Comparison of ENCODE assay signal across 10 cellular contexts in genomic region chr6:78611886-78612480, GRCh38.
DNase-seq lines count a peak whose midpoint lies in the region; ATAC-seq, FAIRE-seq and TF ChIP-seq lines count a peak whose summit lies in the region.
"Had no signal": no experiment of that assay in that cellular context is flagged by ENCODE, and none has a peak within 500 bp of the region (broad histone marks: within the 10 kb centered on the region; RNA-seq: fewer than 3 reads in every experiment).

No MANE protein-coding gene starts in this region.

- H3K36me3 Mint-ChIP-seq in progenitor cell of endocrine pancreas (ENCODE audit: insufficient read depth) (no peaks in the 10 kb centered on the region), immature natural killer cell (no peaks in the 10 kb centered on the region)

- no peak for ATAC-seq in GM19035 (IDR thresholded peaks at IDR 0.05; ENCODE audit: unreplicated experiment)

- H3K79me2 ChIP-seq in Karpas-422 (ENCODE audit: low read length): no peaks in the 10 kb centered on the region

- H3K9me2 ChIP-seq in Karpas-422 (replicated peaks; ENCODE audit: insufficient read depth, low read length): no peaks in the 10 kb centered on the region

- H4K20me1 ChIP-seq in Karpas-422 (ENCODE audit: insufficient read depth, low read depth, low read length): no peaks in the 10 kb centered on the region
- H4K20me1 ChIP-seq: BLaER1 had no signal

- H3K9me3 Mint-ChIP-seq in progenitor cell of endocrine pancreas (ENCODE audit: low read depth) (peaks cover 4% of the 10 kb centered on the region), immature natural killer cell (peaks cover 0 to 16% (median 1%) of the 10 kb centered on the region in 6 donors)

- no peaks in the 10 kb centered on the region for H3K36me3 ChIP-seq in Karpas-422 (ENCODE audit: insufficient read depth, low read length)
- no peaks in the 10 kb centered on the region for H3K36me3 ChIP-seq in bronchial epithelial cell (ENCODE audit: control insufficient read depth, insufficient read depth, low read length)
- H3K36me3 ChIP-seq: BLaER1 had no signal

- TF ChIP-seq CTCF in bronchial epithelial cell (IDR thresholded peaks at IDR 0.05; ENCODE audit: insufficient read depth, low read length, severe bottlenecking): peak; percentile 54
- TF ChIP-seq CTCF in progenitor cell of endocrine pancreas (IDR thresholded peaks at IDR 0.05; ENCODE audit: unreplicated experiment): peak; percentile 58

- no peaks in the 10 kb centered on the region for H3K9me3 ChIP-seq in Karpas-422 (ENCODE audit: low read length)
- H3K9me3 ChIP-seq: BLaER1 had no signal

- H2AFZ ChIP-seq in Karpas-422 (ENCODE audit: low read length): no peak overlapping the region

- DNase-seq in NCI-H1417 (lab: John Stamatoyannopoulos, UW) (peak in 2 of 3 experiments; percentile 11 to 28), NCI-H1417 treated with DMSO at 0.1 percent for 48 hours (lab: John Stamatoyannopoulos, UW) (no peak), Karpas-422 (peak; percentile 71), bronchial epithelial cell (ENCODE audit: low read depth) (peak; percentile 45), progenitor cell of endocrine pancreas (ENCODE audit: low spot score, unreplicated experiment) (no peak), RPMI8226 (no peak), immature natural killer cell (no peak)
- DNase-seq: NCI-H2029 had no signal

- H3K4me3 ChIP-seq in Karpas-422 (ENCODE audit: low read length) (no peak overlapping the region), bronchial epithelial cell (ENCODE audit: low read depth, low read length) (no peak overlapping the region)
- H3K4me3 ChIP-seq: BLaER1 had no signal

- H3K4me2 ChIP-seq in Karpas-422 (ENCODE audit: low read depth, low read length, poor library complexity, severe bottlenecking): no peak overlapping the region
- H3K4me2 ChIP-seq: BLaER1 had no signal

- H3K27me3 ChIP-seq in Karpas-422 (ENCODE audit: low read length) (no peaks in the 10 kb centered on the region), bronchial epithelial cell (ENCODE audit: control insufficient read depth, insufficient read depth, low read length) (no peaks in the 10 kb centered on the region)
- H3K27me3 ChIP-seq: BLaER1 had no signal

- H3K27me3 Mint-ChIP-seq in progenitor cell of endocrine pancreas: no peaks in the 10 kb centered on the region
- H3K27me3 Mint-ChIP-seq in immature natural killer cell (ENCODE audit: low read depth in 3 of 3): no peaks in the 10 kb centered on the region

- no peaks in the 10 kb centered on the region for H3K4me1 ChIP-seq in Karpas-422 (ENCODE audit: low read length)
- H3K4me1 ChIP-seq: BLaER1 had no signal

- H3K4me3 Mint-ChIP-seq in progenitor cell of endocrine pancreas (ENCODE audit: low read depth) (no peak overlapping the region), immature natural killer cell (no peak overlapping the region)

- H3K4me1 Mint-ChIP-seq in progenitor cell of endocrine pancreas (ENCODE audit: low read depth): peaks cover 2% of the 10 kb centered on the region
- no peaks in the 10 kb centered on the region for H3K4me1 Mint-ChIP-seq in immature natural killer cell

- FAIRE-seq in bronchial epithelial cell (lab: Jason Lieb, UNC): no peak

- H3K27ac Mint-ChIP-seq in progenitor cell of endocrine pancreas: no peak overlapping the region
- H3K27ac Mint-ChIP-seq in immature natural killer cell: no peak overlapping the region

- H3K27ac ChIP-seq in Karpas-422 (ENCODE audit: low read length): no peak overlapping the region
- H3K27ac ChIP-seq: BLaER1 had no signal

- H3K9ac ChIP-seq in Karpas-422 (ENCODE audit: low read length): no peak overlapping the region
- H3K9ac ChIP-seq: BLaER1 had no signal

Comparison
In these comparisons a context has a peak if more than half of its experiments do, and no peak if none do; other contexts are left out.
1. DNase-seq: peak in NCI-H1417 (2 of 3), Karpas-422 (single experiment) and bronchial epithelial cell (single experiment); none in NCI-H1417 treated with DMSO at 0.1 percent for 48 hours (single experiment), progenitor cell of endocrine pancreas (single experiment), RPMI8226 (single experiment) and immature natural killer cell (0 of 3).